ENCODE assay signal across 9 cellular contexts in genomic region chr2:228048838-228049490, GRCh38.
A peak's percentile ranks its signal among the peaks of the same experiment; 100 is the strongest.
DNase-seq lines count a peak whose midpoint lies in the region; ATAC-seq and TF ChIP-seq lines count a peak whose summit lies in the region.
"Had no signal": no experiment of that assay in that cellular context is flagged by ENCODE, and none has a peak within 500 bp of the region (broad histone marks: within the 10 kb centered on the region; RNA-seq: fewer than 3 reads in every experiment).

No MANE protein-coding gene starts in this region.

- intact Hi-C loops in testis (cut with DNase I; ENCODE audit: low total_unique reads), result no loop called here

- peaks cover 5% of the 10 kb centered on the region for H3K27me3 Mint-ChIP-seq in activated T-helper 17 cell treated with anti-CD3 and anti-CD28 coated beads, Interleukin-2, amount 50 U/mL, for 72 hours
- H3K27me3 Mint-ChIP-seq: central memory CD8-positive, alpha-beta T cell had no signal

- no peaks in the 10 kb centered on the region for H3K27me3 ChIP-seq in MG63
- no peaks in the 10 kb centered on the region for H3K27me3 ChIP-seq in hepatocyte
- H3K27me3 ChIP-seq in testis, result no peaks in the 10 kb centered on the region

- H3K4me1 ChIP-seq in hepatocyte (ENCODE audit: insufficient read depth) (no peaks in the 10 kb centered on the region), testis (no peaks in the 10 kb centered on the region)

- H3K36me3 ChIP-seq in MG63 (no peaks in the 10 kb centered on the region), hepatocyte (replicated peaks; ENCODE audit: insufficient read depth, low read depth) (no peaks in the 10 kb centered on the region), testis (ENCODE audit: low read depth, missing control alignments) (no peaks in the 10 kb centered on the region)

- no peaks in the 10 kb centered on the region for H3K79me2 ChIP-seq in hepatocyte

- H3K4me3 Mint-ChIP-seq in activated T-helper 17 cell treated with anti-CD3 and anti-CD28 coated beads, Interleukin-2, amount 50 U/mL, for 72 hours, result no peak overlapping the region
- H3K4me3 Mint-ChIP-seq: central memory CD8-positive, alpha-beta T cell had no signal

- no peak overlapping the region for H3K4me2 ChIP-seq in hepatocyte

- H3K36me3 Mint-ChIP-seq in activated T-helper 17 cell treated with anti-CD3 and anti-CD28 coated beads, Interleukin-2, amount 50 U/mL, for 72 hours (ENCODE audit: low read depth), result no peaks in the 10 kb centered on the region

- no peaks in the 10 kb centered on the region for H3K9me2 ChIP-seq in hepatocyte (replicated peaks; ENCODE audit: insufficient read depth)

- peak; percentile 60 for ATAC-seq in GM18870 (IDR thresholded peaks at IDR 0.05; ENCODE audit: unreplicated experiment)
- ATAC-seq in activated T-helper 17 cell treated with anti-CD3 and anti-CD28 coated beads, Interleukin-2, amount 50 U/mL, for 72 hours (replicated peaks), result peak; percentile 50

- H3K27ac Mint-ChIP-seq in activated T-helper 17 cell treated with anti-CD3 and anti-CD28 coated beads, Interleukin-2, amount 50 U/mL, for 72 hours, result no peak overlapping the region

- POLR2A ChIA-PET in AG04449 (lab: Yijun Ruan, JAX), result no interaction called here

- no peak for TF ChIP-seq POLR2A in testis (IDR thresholded peaks at IDR 0.05)

- 14% methylated on average over 5 of the region's 5 CpGs for WGBS in hepatocyte (ENCODE audit: low lambda C conversion rate, missing lambda C conversion rate)
- WGBS in testis, 2 donors, result 24 to 49% methylated on average over 5 of the region's 5 CpGs

- H2AFZ ChIP-seq in hepatocyte, result no peak overlapping the region

- DNase-seq in AG04449 (ENCODE audit: low read depth, low spot score), result no peak
- DNase-seq in MG63, result peak; percentile 50
- peak; percentile 81 for DNase-seq in hepatocyte (ENCODE audit: low spot score)
- peak; percentile 28 for DNase-seq in testis
- no peak for DNase-seq in activated CD4-positive, alpha-beta T cell treated with anti-CD3 and anti-CD28 coated beads, Interleukin-2, amount 50 U/mL, for 1 hour
- no peak for DNase-seq in SKM-1 treated with dmso at 0.1 percent for 144 hours (lab: John Stamatoyannopoulos, UW; ENCODE audit: unreplicated experiment)

- no peaks in the 10 kb centered on the region for H3K9me3 Mint-ChIP-seq in activated T-helper 17 cell treated with anti-CD3 and anti-CD28 coated beads, Interleukin-2, amount 50 U/mL, for 72 hours

- no peak overlapping the region for H3K27ac ChIP-seq in hepatocyte
- H3K27ac ChIP-seq in testis, result no peak overlapping the region

- H3K4me3 ChIP-seq in AG04449 (ENCODE audit: low read depth, low read length) (no peak overlapping the region), MG63 (no peak overlapping the region), hepatocyte (no peak overlapping the region), testis (no peak overlapping the region)

- no peaks in the 10 kb centered on the region for H4K20me1 ChIP-seq in hepatocyte (ENCODE audit: insufficient read depth, poor library complexity, severe bottlenecking)

- CTCF ChIA-PET in AG04449 (lab: Yijun Ruan, JAX), result interaction anchor here (0.7 to 3.8 kb wide), 6 partner anchors 9 to 1225 kb away, joined by 3 to 30 read pairs (median 3); no protein-coding TSS in a partner anchor

- H3K4me1 Mint-ChIP-seq in activated T-helper 17 cell treated with anti-CD3 and anti-CD28 coated beads, Interleukin-2, amount 50 U/mL, for 72 hours, result no peaks in the 10 kb centered on the region
- H3K4me1 Mint-ChIP-seq: central memory CD8-positive, alpha-beta T cell had no signal

- peak; percentile 21 for TF ChIP-seq CTCF in AG04449 (IDR thresholded peaks at IDR 0.05; ENCODE audit: insufficient read depth, low read length, missing control alignments)
- peak; percentile 64 for TF ChIP-seq CTCF in hepatocyte (IDR thresholded peaks at IDR 0.05; ENCODE audit: poor library complexity)
- TF ChIP-seq CTCF in testis (IDR thresholded peaks at IDR 0.05), result peak in 2 of 3 experiments; percentile 42 to 43

- no peaks in the 10 kb centered on the region for H3K9me3 ChIP-seq in MG63
- H3K9me3 ChIP-seq in hepatocyte (ENCODE audit: low read depth), result no peaks in the 10 kb centered on the region
- H3K9me3 ChIP-seq in testis, result no peaks in the 10 kb centered on the region

Comparison
In these comparisons a context has a peak if more than half of its experiments do, and no peak if none do; other contexts are left out.
1. DNase-seq: peak in MG63 (single experiment), hepatocyte (single experiment) and testis (single experiment); none in AG04449 (single experiment), activated CD4-positive, alpha-beta T cell treated with anti-CD3 and anti-CD28 coated beads, Interleukin-2, amount 50 U/mL, for 1 hour (single experiment) and SKM-1 treated with dmso at 0.1 percent for 144 hours (single experiment).
2. Peak in every context shown above with its lines, with median percentiles within 50 percentile points of each other: CTCF ChIP-seq.